Comparison of ENCODE assay signal across 8 cellular contexts in genomic region chr16:69761983-69762842, GRCh38. TPM values are rescaled to one million over a fixed set of nuclear protein-coding genes. Genes with fewer than 3 reads are reported as not detected.
DNase-seq lines count a peak whose midpoint lies in the region; ATAC-seq and TF ChIP-seq lines count a peak whose summit lies in the region.

WWP2 (plus strand) TSS chr16:69762332; CDS start chr16:69787011, 24,679 bp downstream.

- no peaks in the 10 kb centered on the region for H3K36me3 ChIP-seq in duodenal mucosa (ENCODE audit: control insufficient read depth in 1 of 2, insufficient read depth in 2 of 2, low read length in 2 of 2)

- no peaks in the 10 kb centered on the region for H3K9me3 Mint-ChIP-seq in activated CD4-positive, alpha-beta memory T cell treated with anti-CD3 and anti-CD28 coated beads for 36 hours

- peak within 1 kb of the TSS; percentile 95 for H3K4me3 Mint-ChIP-seq in activated CD4-positive, alpha-beta memory T cell treated with anti-CD3 and anti-CD28 coated beads for 36 hours

- H3K36me3 Mint-ChIP-seq in activated CD4-positive, alpha-beta memory T cell treated with anti-CD3 and anti-CD28 coated beads for 36 hours = peaks cover 2% of the 10 kb centered on the region

- POLR2A ChIA-PET in activated CD4-positive, alpha-beta memory T cell treated with anti-CD3 and anti-CD28 coated beads for 36 hours (lab: Charles Lee) = interaction anchor here (0.6 to 3.3 kb wide), 4 partner anchors 9 to 579 kb away, joined by 3 to 24 read pairs (median 10); partner anchors contain the start of gene NOB1

- peak within 1 kb of the TSS; percentile 79 to 99 for H3K9ac ChIP-seq in duodenal mucosa (ENCODE audit: low read depth in 1 of 2, low read length in 2 of 2)

- peaks cover 31% of the 10 kb centered on the region for H3K4me1 Mint-ChIP-seq in activated CD4-positive, alpha-beta memory T cell treated with anti-CD3 and anti-CD28 coated beads for 36 hours (ENCODE audit: low read depth)

- peak in 1 of 2 donors; percentile 80 for TF ChIP-seq POLR2A in lower leg skin (IDR thresholded peaks at IDR 0.05)

- H3K27ac Mint-ChIP-seq in activated CD4-positive, alpha-beta memory T cell treated with anti-CD3 and anti-CD28 coated beads for 36 hours = peak within 1 kb of the TSS; percentile 93

- no peak for TF ChIP-seq CTCF in AG09309 (IDR thresholded peaks at IDR 0.05; ENCODE audit: control insufficient read depth, insufficient read depth, low read depth, low read length, missing control alignments)
- TF ChIP-seq CTCF in lower leg skin (IDR thresholded peaks at IDR 0.05) = no peak

- no peaks in the 10 kb centered on the region for H3K9me3 ChIP-seq in duodenal mucosa (ENCODE audit: control insufficient read depth in 1 of 2, low read length in 2 of 2)

- H3K27ac ChIP-seq in duodenal mucosa (ENCODE audit: low read depth, low read length) = peak within 1 kb of the TSS; percentile 88

- CTCF ChIA-PET in activated CD4-positive, alpha-beta memory T cell treated with anti-CD3 and anti-CD28 coated beads for 36 hours (lab: Charles Lee) = interaction anchor here (1.2 to 2.1 kb wide), 3 partner anchors 8 to 53 kb away, joined by 4 to 14 read pairs (median 5); partner anchors contain the start of gene NOB1

- intact Hi-C loops in activated CD4-positive, alpha-beta memory T cell treated with anti-CD3 and anti-CD28 coated beads for 36 hours (cut with micrococcal nuclease) = loop anchor here (1.0 kb wide), 1 partner anchor 8 kb away; the partner anchor contains the start of gene NOB1
- intact Hi-C loops in lower leg skin (cut with DNase I; ENCODE audit: low total_unique reads) = no loop called here

- no peaks in the 10 kb centered on the region for H3K27me3 ChIP-seq in duodenal mucosa (ENCODE audit: control insufficient read depth in 1 of 2, insufficient read depth in 2 of 2, low read length in 2 of 2)

- H3K4me1 ChIP-seq in duodenal mucosa (ENCODE audit: control insufficient read depth in 1 of 2, insufficient read depth in 2 of 2, low read length in 2 of 2) = peaks cover 9 to 18% of the 10 kb centered on the region in 2 donors

- no peaks in the 10 kb centered on the region for H3K27me3 Mint-ChIP-seq in activated CD4-positive, alpha-beta memory T cell treated with anti-CD3 and anti-CD28 coated beads for 36 hours

- DNase-seq in AG09309 (ENCODE audit: low read depth) = no peak
- peak; percentile 90 for DNase-seq in NCI-H748 (lab: John Stamatoyannopoulos, UW; ENCODE audit: unreplicated experiment)
- peak; percentile 83 for DNase-seq in activated CD4-positive, alpha-beta memory T cell treated with anti-CD3 and anti-CD28 coated beads for 36 hours
- peak; percentile 63 to 93 for DNase-seq in lower leg skin (ENCODE audit: low spot score in 2 of 2)
- DNase-seq in stimulated activated CD4-positive, alpha-beta T cell treated with anti-CD3 and anti-CD28 coated beads, Interleukin-4, amount 100 ng/mL, for 4 hours = peak; percentile 72 to 80

- 0% methylated on average over 35 to 37 of the region's 68 CpGs for WGBS in lower leg skin, 2 donors

- H3K4me3 ChIP-seq in AG09309 (ENCODE audit: control insufficient read depth, low read depth, low read length) = peak within 1 kb of the TSS; percentile 87
- H3K4me3 ChIP-seq in duodenal mucosa (ENCODE audit: low read depth in 1 of 2, low read length in 2 of 2) = peak within 1 kb of the TSS; percentile 99
- peak within 1 kb of the TSS; percentile 95 for H3K4me3 ChIP-seq in lower leg skin (ENCODE audit: low read depth, poor library complexity, severe bottlenecking)

- ATAC-seq in GM18909 (IDR thresholded peaks at IDR 0.05; ENCODE audit: poor library complexity, unreplicated experiment) = peak; percentile 78
- peak; percentile 69 for ATAC-seq in HG03159 (IDR thresholded peaks at IDR 0.05; ENCODE audit: unreplicated experiment)

RNA-seq across cellular contexts. Expression of gene WWP2, which starts in this region (rescaled TPM):
- 10 to 100 TPM; 35.8 to 39.5 TPM for total RNA-seq in activated CD4-positive, alpha-beta memory T cell treated with anti-CD3 and anti-CD28 coated beads for 36 hours
- total RNA-seq in lower leg skin = 10 to 100 TPM; 26.9 to 50.9 (median 43.9) TPM
